ENCODE assay signal across 31 cellular contexts in the genomic region with DNA sequence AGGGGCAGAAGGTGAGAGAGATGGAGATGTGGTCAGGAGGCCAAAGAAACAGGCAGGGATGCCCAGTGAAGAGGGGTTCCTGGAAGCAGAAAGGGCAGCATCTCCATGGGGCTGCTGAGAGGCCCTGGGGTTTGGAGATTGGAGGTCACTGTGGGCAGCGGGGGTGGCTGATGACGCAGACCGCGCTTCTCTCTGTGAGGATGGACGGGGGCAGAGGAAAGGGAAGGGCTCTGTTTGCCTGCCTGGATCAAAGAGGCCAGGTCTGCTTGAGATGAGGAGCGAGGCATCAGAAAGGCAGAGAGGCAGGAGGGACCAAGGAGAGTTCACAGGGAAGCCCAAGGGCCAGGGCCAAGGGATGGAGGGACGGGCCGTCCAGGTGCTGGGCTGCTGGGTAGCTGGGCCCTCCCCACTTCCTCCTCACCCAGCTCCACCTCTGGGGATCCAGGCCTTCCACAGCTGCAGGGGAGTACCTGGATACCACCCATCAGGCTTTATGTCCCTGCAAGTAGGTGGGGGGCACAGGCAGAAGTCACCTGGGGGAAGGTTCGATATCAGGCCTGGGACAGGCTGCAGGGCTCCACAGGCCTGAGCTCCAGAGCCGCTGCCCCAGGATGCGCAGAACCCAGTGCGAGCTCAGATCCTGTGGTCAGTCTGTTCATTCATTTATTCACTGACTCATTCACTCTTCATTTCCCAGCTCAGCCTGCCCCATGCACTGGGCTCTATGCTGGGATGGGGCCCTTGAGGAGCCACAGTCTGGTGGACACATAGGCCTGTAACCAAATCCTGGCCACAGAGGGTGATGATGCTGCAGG. TPM values are rescaled to one million over a fixed set of nuclear protein-coding genes. Genes with fewer than 3 reads are reported as not detected.
DNase-seq lines count a peak whose midpoint lies in the region; ATAC-seq and TF ChIP-seq lines count a peak whose summit lies in the region.
"Had no signal": no experiment of that assay in that cellular context is flagged by ENCODE, and none has a peak within 500 bp of the region (broad histone marks: within the 10 kb centered on the region; RNA-seq: fewer than 3 reads in every experiment).

No MANE protein-coding gene starts in this region.

- peak overlapping the region; percentile 50; the same call in 1 of the 2 replicates for H3K4me3 ChIP-seq in Karpas-422 (ENCODE audit: low read length)
- H3K4me3 ChIP-seq: cardiac muscle cell, GM23248, ovary had no signal

- H3K79me2 ChIP-seq in Karpas-422 (ENCODE audit: low read length) (no peaks in the 10 kb centered on the region), H9 (ENCODE audit: insufficient read depth, low read length) (no peaks in the 10 kb centered on the region)

- no peaks in the 10 kb centered on the region for H3K79me1 ChIP-seq in H9 (ENCODE audit: insufficient read depth, low read depth, low read length, poor library complexity, severe bottlenecking)

- no peak overlapping the region for H3K27ac Mint-ChIP-seq in H9
- H3K27ac Mint-ChIP-seq: activated CD4-positive, alpha-beta T cell treated with anti-CD3 and anti-CD28 coated beads, Interleukin-2, amount 10 ng/mL, durations not matched to agents 24 days and 14 days; B cell; naive B cell; T-helper 1 cell treated with Interleukin-12 subunit alpha and Interleukin-12 subunit beta and Interleukin-4 antibody, amounts not matched to agents 30 μg/mL and 1 μg/mL, for 36 hours had no signal

- peak overlapping the region; percentile 32; the same call in 1 of the 2 replicates for H3K9ac ChIP-seq in Karpas-422 (ENCODE audit: low read length)
- no peak overlapping the region for H3K9ac ChIP-seq in H9 (ENCODE audit: extremely low read depth, insufficient read length, low read length)
- H3K9ac ChIP-seq: GM23248 had no signal

- H3K36me3 Mint-ChIP-seq in H9 (ENCODE audit: insufficient read depth in 1 of 3, low read depth in 3 of 3): no peaks in the 10 kb centered on the region; a peak in 1 of 7 replicates
- H3K36me3 Mint-ChIP-seq: naive B cell had no signal

- no peak overlapping the region for H2BK12ac ChIP-seq in H9 (ENCODE audit: insufficient read length, low read depth, low read length)

- peaks cover 2% of the 10 kb centered on the region; the same call in 1 of the 2 replicates for H3K27me3 Mint-ChIP-seq in H9 (ENCODE audit: low read depth)

- H3K9me3 ChIP-seq in Karpas-422 (ENCODE audit: low read length) (no peaks in the 10 kb centered on the region), H9 (ENCODE audit: control insufficient read depth, low read depth, low read length) (no peaks in the 10 kb centered on the region)
- H3K9me3 ChIP-seq: ovary had no signal

- no peak overlapping the region for H4K91ac ChIP-seq in H9 (ENCODE audit: insufficient read length, low read depth, low read length)

- no peak overlapping the region for H2BK20ac ChIP-seq in H9 (ENCODE audit: low read depth, low read length, poor library complexity, severe bottlenecking)

- H4K20me1 ChIP-seq in Karpas-422 (ENCODE audit: insufficient read depth, low read depth, low read length): no peaks in the 10 kb centered on the region
- H4K20me1 ChIP-seq in H9 (ENCODE audit: control insufficient read depth, insufficient read depth, insufficient read length): no peaks in the 10 kb centered on the region

- no peak overlapping the region for H4K5ac ChIP-seq in H9 (ENCODE audit: insufficient read length, low read depth, low read length)

- peaks cover 55% of the 10 kb centered on the region for H3K4me1 ChIP-seq in Karpas-422 (ENCODE audit: low read length)
- no peaks in the 10 kb centered on the region for H3K4me1 ChIP-seq in H9 (ENCODE audit: insufficient read depth, low read length)

- H2AFZ ChIP-seq in Karpas-422 (ENCODE audit: low read length): no peak overlapping the region
- H2AFZ ChIP-seq in H9 (ENCODE audit: low read length): no peak overlapping the region
- H2AFZ ChIP-seq: GM23248 had no signal

- H2AK5ac ChIP-seq in H9 (ENCODE audit: insufficient read length, low read length): no peak overlapping the region

- H2BK15ac ChIP-seq in H9 (ENCODE audit: low read depth, low read length): no peak overlapping the region

- H3K18ac ChIP-seq in H9 (ENCODE audit: insufficient read length, low read depth, low read length): no peak overlapping the region

- H3T11ph ChIP-seq in H9 (ENCODE audit: low read length): no peak overlapping the region

- H3K9me2 ChIP-seq in Karpas-422 (replicated peaks; ENCODE audit: insufficient read depth, low read length): no peaks in the 10 kb centered on the region

- H3K9me3 Mint-ChIP-seq in H9: peaks cover 0 to 2% of the 10 kb centered on the region in 2 experiments; a peak in 1 of 5 replicates
- H3K9me3 Mint-ChIP-seq: activated CD4-positive, alpha-beta T cell treated with anti-CD3 and anti-CD28 coated beads, Interleukin-2, amount 10 ng/mL, durations not matched to agents 24 days and 14 days; T-helper 1 cell treated with Interleukin-12 subunit alpha and Interleukin-12 subunit beta and Interleukin-4 antibody, amounts not matched to agents 30 μg/mL and 1 μg/mL, for 36 hours had no signal

- no peak for TF ChIP-seq CTCF in H9 (conservative IDR thresholded peaks at IDR 0.05)

- no peak for ATAC-seq in GM21423 (IDR thresholded peaks at IDR 0.05; ENCODE audit: unreplicated experiment)

- in situ Hi-C loops in ACHN (cut with HindIII; ENCODE audit: low pct_ligation_motif_present, low pct_unique_long_range_greater_than_20kb, low sequenced_read_pairs): no loop called here

- H3K27ac ChIP-seq in Karpas-422 (ENCODE audit: low read length): 0 out of 2 replicates have a peak overlapping the region, but pooled peaks have one; percentile 11
- no peak overlapping the region for H3K27ac ChIP-seq in H9 (ENCODE audit: insufficient read length, low read depth, low read length)
- H3K27ac ChIP-seq: cardiac muscle cell, GM23248, ovary had no signal

- peak overlapping the region; percentile 56 for H3K4me2 ChIP-seq in Karpas-422 (ENCODE audit: low read depth, low read length, poor library complexity, severe bottlenecking)
- no peak overlapping the region for H3K4me2 ChIP-seq in H9 (ENCODE audit: insufficient read depth, insufficient read length, low read length)

- no peak overlapping the region for H2BK5ac ChIP-seq in H9 (ENCODE audit: insufficient read length, low read length)

- peak; percentile 43 for DNase-seq in activated CD8-positive, alpha-beta memory T cell treated with anti-CD3 and anti-CD28 coated beads for 24 hours
- DNase-seq in activated CD8-positive, alpha-beta memory T cell treated with anti-CD3 and anti-CD28 coated beads, Interleukin-2, amount 50 U/mL, for 4 hours: no peak
- peak; percentile 20 for DNase-seq in ACHN
- no peak for DNase-seq in Karpas-422
- DNase-seq in kidney tubule cell (ENCODE audit: low spot score): peak; percentile 74
- no peak for DNase-seq in H9
- no peak for DNase-seq in NCI-H82 (lab: John Stamatoyannopoulos, UW)
- DNase-seq: activated CD4-positive, alpha-beta T cell treated with anti-CD3 and anti-CD28 coated beads, Interleukin-2, amount 10 ng/mL, durations not matched to agents 24 days and 14 days; activated naive CD4-positive, alpha-beta T cell; amygdala; dermis blood vessel endothelial cell; DMS79; GM23248; mesendoderm; naive B cell; NCI-H1930; NCI-H526 treated with DMSO at 0.1 percent for 48 hours; stimulated activated CD4-positive, alpha-beta T cell treated with anti-CD3 and anti-CD28 coated beads, Interleukin-12 subunit alpha, Interleukin-12 subunit beta, amount 100 ng/mL, for 4 hours; stimulated activated CD4-positive, alpha-beta T cell treated with anti-CD3 and anti-CD28 coated beads, Interleukin-4, amount 100 ng/mL, for 24 hours; stimulated activated naive CD4-positive, alpha-beta T cell had no signal

- no peaks in the 10 kb centered on the region for H3K23me2 ChIP-seq in H9 (ENCODE audit: insufficient read length, low read depth, low read length, poor library complexity, severe bottlenecking)

- H3K4me1 Mint-ChIP-seq in H9: peaks cover 10 to 19% of the 10 kb centered on the region in 2 experiments
- H3K4me1 Mint-ChIP-seq: B cell, naive B cell had no signal

- no peak overlapping the region for H3K4me3 Mint-ChIP-seq in H9
- H3K4me3 Mint-ChIP-seq: activated CD4-positive, alpha-beta T cell treated with anti-CD3 and anti-CD28 coated beads, Interleukin-2, amount 10 ng/mL, durations not matched to agents 24 days and 14 days; B cell; T-helper 1 cell treated with Interleukin-12 subunit alpha and Interleukin-12 subunit beta and Interleukin-4 antibody, amounts not matched to agents 30 μg/mL and 1 μg/mL, for 36 hours had no signal

- no peaks in the 10 kb centered on the region for H3K36me3 ChIP-seq in Karpas-422 (ENCODE audit: insufficient read depth, low read length)
- H3K36me3 ChIP-seq: cardiac muscle cell, ovary had no signal

- H3K56ac ChIP-seq in H9 (ENCODE audit: insufficient read length, low read depth, low read length): no peak overlapping the region

- H2BK120ac ChIP-seq in H9 (ENCODE audit: low read depth, low read length, poor library complexity, severe bottlenecking): no peak overlapping the region

- H3K23ac ChIP-seq in H9 (ENCODE audit: insufficient read length, low read depth, low read length): no peak overlapping the region

- H4K8ac ChIP-seq in H9 (replicated peaks; ENCODE audit: insufficient read length, low read depth, low read length): no peak overlapping the region

- no peak overlapping the region for H3K14ac ChIP-seq in H9 (ENCODE audit: insufficient read depth, low read length)

- H3K27me3 ChIP-seq in Karpas-422 (ENCODE audit: low read length) (no peaks in the 10 kb centered on the region), H9 (ENCODE audit: insufficient read depth, low read length) (no peaks in the 10 kb centered on the region)
- H3K27me3 ChIP-seq: cardiac muscle cell, ovary had no signal

- WGBS in H9 (ENCODE audit: extremely low coverage, insufficient read length, low lambda C conversion rate): no CpG with 5 or more reads among the region's 12 CpGs

- H3K4ac ChIP-seq in H9 (ENCODE audit: low read depth, low read length): no peak overlapping the region

RNA-seq across cellular contexts. Expression of gene ADRA2B, which starts 30.6 kb away (rescaled TPM):
- not detected in 2 replicates for total RNA-seq in Karpas-422 (2014; rRNA removed; shearing (Covaris generic); ENCODE audit: low replicate concordance)
- total RNA-seq in H9 (2021): 2.7 TPM in 2 replicates
- total RNA-seq: fibroblast of lung, glomerular endothelial cell, GM23248, LHCN-M2, RPMI7951, temporal lobe had no signal

RNA-seq across cellular contexts. Expression of gene GPAT2, which starts 51.0 kb away (rescaled TPM):
- not detected in 2 replicates for total RNA-seq in Karpas-422 (2014; rRNA removed; shearing (Covaris generic); ENCODE audit: low replicate concordance)
- 0.17 TPM in 1 of 2 replicates, not detected in the other for total RNA-seq in H9 (2021)
- total RNA-seq: LHCN-M2, RPMI7951 had no signal

RNA-seq across cellular contexts. Expression of gene ASTL, which starts 52.6 kb away (rescaled TPM):
- not detected in 2 replicates for total RNA-seq in Karpas-422 (2014; rRNA removed; shearing (Covaris generic); ENCODE audit: low replicate concordance)
- 0.72 and 0.81 TPM in 2 replicates for total RNA-seq in H9 (2021)
- total RNA-seq: cardiac muscle cell, dermis blood vessel endothelial cell, fibroblast of lung, glomerular endothelial cell, GM23248, kidney epithelial cell, LHCN-M2, RPMI7951, temporal lobe had no signal

RNA-seq across cellular contexts. Expression of gene DUSP2, which starts 59.5 kb away (rescaled TPM):
- 25.1 and 45.2 TPM in 2 replicates for total RNA-seq in Karpas-422 (2014; rRNA removed; shearing (Covaris generic); ENCODE audit: low replicate concordance)
- 13.5 and 14.9 TPM in 2 replicates for total RNA-seq in H9 (2021)

Comparison
In these comparisons a context has a peak if more than half of its experiments do, and no peak if none do; other contexts are left out.
1. DNase-seq: peak in activated CD8-positive, alpha-beta memory T cell treated with anti-CD3 and anti-CD28 coated beads for 24 hours (single experiment), ACHN (single experiment) and kidney tubule cell (single experiment); none in activated CD8-positive, alpha-beta memory T cell treated with anti-CD3 and anti-CD28 coated beads, Interleukin-2, amount 50 U/mL, for 4 hours (single experiment), Karpas-422 (single experiment), H9 (single experiment) and NCI-H82 (single experiment).